In the genomic region with DNA sequence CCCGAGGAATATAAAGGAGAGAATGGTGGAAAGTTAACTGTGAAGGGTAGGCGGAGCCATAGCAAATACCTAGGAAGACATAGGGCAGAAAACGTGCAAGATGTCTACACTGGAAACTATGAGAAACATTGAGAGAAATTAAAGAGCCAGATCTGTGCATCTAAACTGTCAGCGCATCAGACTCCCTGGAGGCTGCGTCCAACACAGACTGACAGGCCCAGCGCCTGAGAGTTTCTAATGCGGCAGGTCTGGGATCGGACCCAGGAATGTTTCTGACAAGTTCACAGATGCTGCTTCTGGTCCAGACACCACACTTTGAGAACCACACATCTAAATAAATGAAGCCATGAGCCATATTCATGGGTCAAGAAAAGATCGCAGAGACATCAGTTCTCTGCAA, we compare ENCODE assay signal across 1 cellular context.
TF ChIP-seq lines count a peak whose summit lies in the region.

No MANE protein-coding gene starts in this region.

TF ChIP-seq in HepG2, 621 proteins besides CTCF, POLR2A, EP300 and RAD21:
- TF ChIP-seq GFI1 (CRISPR knock-in tag; IDR thresholded peaks at IDR 0.05; ENCODE audit: borderline replicate concordance) (no peak), ZNF501 (CRISPR knock-in tag; IDR thresholded peaks at IDR 0.05) (no peak), ZKSCAN8 (CRISPR knock-in tag; IDR thresholded peaks at IDR 0.05; ENCODE audit: borderline replicate concordance) (no peak), KMT2A (CRISPR knock-in tag; IDR thresholded peaks at IDR 0.05) (no peak)
- TF ChIP-seq, protein P1, sequence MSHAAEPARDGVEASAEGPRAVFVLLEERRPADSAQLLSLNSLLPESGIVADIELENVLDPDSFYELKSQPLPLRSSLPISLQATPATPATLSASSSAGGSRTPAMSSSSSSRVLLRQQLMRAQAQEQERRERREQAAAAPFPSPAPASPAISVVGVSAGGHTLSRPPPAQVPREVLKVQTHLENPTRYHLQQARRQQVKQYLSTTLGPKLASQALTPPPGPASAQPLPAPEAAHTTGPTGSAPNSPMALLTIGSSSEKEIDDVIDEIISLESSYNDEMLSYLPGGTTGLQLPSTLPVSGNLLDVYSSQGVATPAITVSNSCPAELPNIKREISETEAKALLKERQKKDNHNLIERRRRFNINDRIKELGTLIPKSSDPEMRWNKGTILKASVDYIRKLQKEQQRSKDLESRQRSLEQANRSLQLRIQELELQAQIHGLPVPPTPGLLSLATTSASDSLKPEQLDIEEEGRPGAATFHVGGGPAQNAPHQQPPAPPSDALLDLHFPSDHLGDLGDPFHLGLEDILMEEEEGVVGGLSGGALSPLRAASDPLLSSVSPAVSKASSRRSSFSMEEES (CRISPR knock-in tag; IDR thresholded peaks at IDR 0.05) = no peak
